ENCODE assay signal across 9 cellular contexts in genomic region chr9:18438300-18438925, GRCh38. TPM values are rescaled to one million over a fixed set of nuclear protein-coding genes. Genes with fewer than 3 reads are reported as not detected.
DNase-seq lines count a peak whose midpoint lies in the region; ATAC-seq and TF ChIP-seq lines count a peak whose summit lies in the region.
"Had no signal": no experiment of that assay in that cellular context is flagged by ENCODE, and none has a peak within 500 bp of the region (broad histone marks: within the 10 kb centered on the region; RNA-seq: fewer than 3 reads in every experiment).

No MANE protein-coding gene starts in this region.

- DNase-seq in Ammon's horn (ENCODE audit: low spot score) (peak; percentile 62), WERI-Rb-1 (peak; percentile 49), cardiac muscle cell (ENCODE audit: low read depth in 1 of 2, low spot score in 1 of 2) (peak; percentile 37 to 71), ovary (peak; percentile 57 to 69 (median 66)), GM20000 (ENCODE audit: low spot score) (no peak), T-cell (no peak)
- DNase-seq in stimulated activated CD4-positive, alpha-beta T cell treated with anti-CD3 and anti-CD28 coated beads, Interleukin-15, amount 100 ng/mL, for 24 hours: no peak

- POLR2A ChIA-PET in T-cell (lab: Charles Lee): no interaction called here

- no peak overlapping the region for H3K27ac Mint-ChIP-seq in T-cell
- H3K27ac Mint-ChIP-seq: IgD-negative memory B cell had no signal

- no peaks in the 10 kb centered on the region for H3K9me3 ChIP-seq in WERI-Rb-1 (ENCODE audit: severe bottlenecking)
- H3K9me3 ChIP-seq in cardiac muscle cell (ENCODE audit: low read depth): no peaks in the 10 kb centered on the region
- no peaks in the 10 kb centered on the region for H3K9me3 ChIP-seq in ovary

- H3K9me3 Mint-ChIP-seq in T-cell: peaks cover 0 to 6% (median 0%) of the 10 kb centered on the region in 3 donors

- H3K4me3 ChIP-seq in WERI-Rb-1 (ENCODE audit: low read depth, low read length) (peak overlapping the region; percentile 45), cardiac muscle cell (no peak overlapping the region), ovary (peak overlapping the region; percentile 31)

- WGBS in ovary, 3 donors: 1 to 3% (median 3%) methylated on average over 31 of the region's 31 CpGs

- ATAC-seq in GM18505 (IDR thresholded peaks at IDR 0.05; ENCODE audit: unreplicated experiment): no peak
- no peak for ATAC-seq in T-cell (replicated peaks in 1 of 4)

- no peak for TF ChIP-seq EP300 in ovary (IDR thresholded peaks at IDR 0.05)

- H3K27ac ChIP-seq in WERI-Rb-1 (no peak overlapping the region), cardiac muscle cell (peak overlapping the region; percentile 80), ovary (peak overlapping the region; percentile 81 to 83)

- H3K4me1 ChIP-seq in cardiac muscle cell (ENCODE audit: low read depth): peaks cover 31% of the 10 kb centered on the region
- H3K4me1 ChIP-seq in ovary (ENCODE audit: insufficient read depth): peaks cover 5% of the 10 kb centered on the region

- TF ChIP-seq CTCF in WERI-Rb-1 (IDR thresholded peaks at IDR 0.05; ENCODE audit: low read depth, low read length) (peak; percentile 52), cardiac muscle cell (IDR thresholded peaks at IDR 0.05; ENCODE audit: low read depth, low read length) (peak; percentile 50), ovary (IDR thresholded peaks at IDR 0.05) (peak in 2 of 3 donors; percentile 25), GM20000 (IDR thresholded peaks at IDR 0.05; ENCODE audit: extremely low read depth, missing control alignments) (no peak)

- intact Hi-C loops in ovary (cut with DNase I): loop anchor here in 1 of 4 donors (10.0 kb wide), 1 partner anchor 184 kb away; no protein-coding TSS in a partner anchor

- no peaks in the 10 kb centered on the region for H3K36me3 Mint-ChIP-seq in T-cell
- H3K36me3 Mint-ChIP-seq: IgD-negative memory B cell had no signal

- peaks cover 29 to 50% of the 10 kb centered on the region in 2 donors for H3K27me3 Mint-ChIP-seq in T-cell

- TF ChIP-seq POLR2A in ovary (IDR thresholded peaks at IDR 0.05) (no peak), GM18505 (IDR thresholded peaks at IDR 0.05; ENCODE audit: borderline replicate concordance, extremely low read depth, insufficient read depth, insufficient read length) (no peak)

- no peak overlapping the region for H3K4me3 Mint-ChIP-seq in T-cell
- H3K4me3 Mint-ChIP-seq: IgD-negative memory B cell had no signal

- H3K36me3 ChIP-seq in WERI-Rb-1: no peaks in the 10 kb centered on the region
- H3K36me3 ChIP-seq in cardiac muscle cell: no peaks in the 10 kb centered on the region
- no peaks in the 10 kb centered on the region for H3K36me3 ChIP-seq in ovary

- H3K27me3 ChIP-seq in WERI-Rb-1 (ENCODE audit: insufficient read depth, low read depth, severe bottlenecking) (no peaks in the 10 kb centered on the region), cardiac muscle cell (no peaks in the 10 kb centered on the region), ovary (no peaks in the 10 kb centered on the region)

- peaks cover 0 to 2% (median 0%) of the 10 kb centered on the region in 3 donors for H3K4me1 Mint-ChIP-seq in T-cell
- H3K4me1 Mint-ChIP-seq: IgD-negative memory B cell had no signal

- CTCF ChIA-PET in T-cell (lab: Charles Lee): interaction anchor here in 1 of 2 donors (0.6 kb wide), 1 partner anchor 192 kb away, joined by 3 read pairs; no protein-coding TSS in a partner anchor

RNA-seq across cellular contexts. Expression of gene ADAMTSL1, which starts 35.5 kb away (rescaled TPM):
- total RNA-seq in cardiac muscle cell (26.5 and 63.0 TPM in 2 replicates), ovary (10 to 100 TPM in 2 of 7 donors, 1 to 10 TPM in 5; 1.2 to 19.0 (median 6.1) TPM), T-cell (under 1 TPM in 1 of 5 donors, not detected in 4; 0.10 TPM)
- polyA plus RNA-seq in cardiac muscle cell (12.6 and 34.0 TPM in 2 replicates), ovary (10 to 100 TPM in 1 of 2 donors, 1 to 10 TPM in 1; 2.4 to 20.0 TPM)
- polyA plus RNA-seq: IgD-negative memory B cell had no signal

Comparison
In these comparisons a context has a peak if more than half of its experiments do, and no peak if none do; other contexts are left out.
1. DNase-seq: peak in Ammon's horn (single experiment), WERI-Rb-1 (single experiment), cardiac muscle cell (2 of 2) and ovary (5 of 5); none in stimulated activated CD4-positive, alpha-beta T cell treated with anti-CD3 and anti-CD28 coated beads, Interleukin-15, amount 100 ng/mL, for 24 hours (single experiment), GM20000 (single experiment) and T-cell (0 of 34).